ENCODE assay signal across 9 cellular contexts in the genomic region with DNA sequence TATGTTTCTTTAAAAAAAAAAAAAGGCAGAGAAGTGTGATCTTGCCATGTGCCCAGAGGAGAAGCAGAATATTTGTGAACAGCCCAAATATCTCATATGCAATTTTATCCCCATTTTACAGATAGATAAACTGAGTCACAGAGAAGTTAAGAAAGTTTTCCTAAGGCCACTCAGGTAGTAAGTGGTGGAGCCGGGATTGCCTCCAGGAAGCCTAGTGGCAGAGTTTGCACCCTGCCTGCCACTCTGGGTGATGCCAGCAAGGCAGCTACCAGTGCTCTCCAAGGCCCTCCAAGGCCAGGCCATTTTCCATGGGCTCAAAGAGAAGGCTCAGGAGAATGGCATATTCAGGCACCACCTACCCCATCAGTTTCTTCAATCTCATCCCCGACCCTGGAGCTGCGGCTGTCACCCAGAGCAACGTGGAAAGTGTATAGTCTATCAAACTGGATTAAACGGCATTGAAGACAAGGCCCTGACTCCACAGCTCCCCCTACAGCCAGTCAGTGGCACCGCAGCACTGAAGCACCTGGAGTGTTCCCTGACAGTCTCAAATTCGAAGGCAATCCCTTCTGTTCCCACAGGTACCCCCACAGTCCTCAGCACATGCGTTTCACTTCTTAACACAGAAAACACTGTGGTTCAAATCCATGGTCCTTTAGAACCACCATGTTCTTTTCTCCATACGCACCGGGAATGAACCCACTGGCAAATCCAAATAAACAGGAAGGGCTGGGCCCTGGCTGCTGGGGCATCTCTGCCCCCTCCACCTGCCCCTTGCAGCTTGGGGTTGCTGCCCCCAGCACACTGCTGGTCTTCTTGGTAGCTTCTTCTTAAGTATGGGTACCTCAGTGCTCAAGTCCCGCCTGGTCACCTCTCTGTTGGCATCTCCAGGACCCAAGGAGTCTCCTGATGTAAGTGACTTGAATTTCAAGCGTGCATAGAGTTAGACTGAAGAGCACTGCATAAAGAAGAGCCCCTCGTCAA.
DNase-seq lines count a peak whose midpoint lies in the region; ATAC-seq and TF ChIP-seq lines count a peak whose summit lies in the region.
"Had no signal": no experiment of that assay in that cellular context is flagged by ENCODE, and none has a peak within 500 bp of the region (broad histone marks: within the 10 kb centered on the region; RNA-seq: fewer than 3 reads in every experiment).

No MANE protein-coding gene starts in this region.

- no peak overlapping the region for H2AFZ ChIP-seq in neuronal stem cell (ENCODE audit: low read length)

- no peak overlapping the region for H3K27ac ChIP-seq in neuronal stem cell (replicated peaks; ENCODE audit: low read length)
- H3K27ac ChIP-seq: BLaER1 had no signal

- H2BK120ac ChIP-seq in neuronal stem cell (ENCODE audit: low read depth, low read length) = no peak overlapping the region

- no peak overlapping the region for H3K4me2 ChIP-seq in neuronal stem cell (ENCODE audit: insufficient read depth, low read length, poor library complexity, severe bottlenecking)
- H3K4me2 ChIP-seq: BLaER1 had no signal

- peaks cover 0 to 2% of the 10 kb centered on the region in 2 donors for H3K4me1 ChIP-seq in neuronal stem cell (ENCODE audit: control insufficient read depth in 2 of 2, insufficient read depth in 1 of 2, low read depth in 1 of 2, low read length in 2 of 2)

- H3K4ac ChIP-seq in neuronal stem cell (ENCODE audit: low read length) = no peak overlapping the region

- no peak overlapping the region for H4K8ac ChIP-seq in neuronal stem cell (ENCODE audit: low read depth, low read length)

- no peak overlapping the region for H4K91ac ChIP-seq in neuronal stem cell (ENCODE audit: low read depth, low read length, poor library complexity)

- H3K18ac ChIP-seq in neuronal stem cell (ENCODE audit: low read length) = no peak overlapping the region

- ATAC-seq in GM18517 (IDR thresholded peaks at IDR 0.05; ENCODE audit: unreplicated experiment) = no peak
- ATAC-seq in HG02981 (IDR thresholded peaks at IDR 0.05; ENCODE audit: unreplicated experiment) = no peak

- H3K36me3 ChIP-seq in neuronal stem cell (replicated peaks in 1 of 2; ENCODE audit: control insufficient read depth in 2 of 2, insufficient read depth in 2 of 2, low read length in 2 of 2) = no peaks in the 10 kb centered on the region
- H3K36me3 ChIP-seq: BLaER1 had no signal

- no peak overlapping the region for H3K4me3 ChIP-seq in neuronal stem cell (ENCODE audit: low read length in 2 of 2)
- H3K4me3 ChIP-seq: BLaER1 had no signal

- H2AK5ac ChIP-seq in neuronal stem cell (ENCODE audit: low read depth, low read length) = no peak overlapping the region

- H3K27me3 ChIP-seq in neuronal stem cell (ENCODE audit: control insufficient read depth in 3 of 3, insufficient read depth in 3 of 3, low read depth in 1 of 3, low read length in 3 of 3) = peaks cover 0 to 37% (median 2%) of the 10 kb centered on the region in 3 experiments
- H3K27me3 ChIP-seq: BLaER1 had no signal

- no peak overlapping the region for H3K14ac ChIP-seq in neuronal stem cell (ENCODE audit: low read length)

- no CpG with 5 or more reads among the region's 13 CpGs for WGBS in neuronal stem cell (ENCODE audit: extremely low coverage in 2 of 2, insufficient read length in 2 of 2, insufficient replicate concordance in 1 of 2), 2 donors

- H3K79me1 ChIP-seq in neuronal stem cell (ENCODE audit: low read depth, low read length) = no peaks in the 10 kb centered on the region

- no peak overlapping the region for H2BK5ac ChIP-seq in neuronal stem cell (ENCODE audit: low read length)

- H3K9ac ChIP-seq in neuronal stem cell (ENCODE audit: low read depth, low read length, poor library complexity) = no peak overlapping the region
- H3K9ac ChIP-seq: BLaER1 had no signal

- H2BK12ac ChIP-seq in neuronal stem cell (ENCODE audit: low read length) = no peak overlapping the region

- no peak overlapping the region for H2BK15ac ChIP-seq in neuronal stem cell (ENCODE audit: low read length)

- no peaks in the 10 kb centered on the region for H3K9me3 ChIP-seq in neuronal stem cell (replicated peaks in 1 of 2; ENCODE audit: control insufficient read depth in 2 of 2, insufficient read depth in 1 of 2, low read depth in 1 of 2, low read length in 2 of 2)
- H3K9me3 ChIP-seq: BLaER1 had no signal

- TF ChIP-seq POLR2A in erythroblast (IDR thresholded peaks at IDR 0.05; ENCODE audit: low read length) = no peak

- DNase-seq in NCI-H1105 treated with DMSO at 0.1 percent for 48 hours (lab: John Stamatoyannopoulos, UW) (peak; percentile 5), NCI-H1105 (lab: John Stamatoyannopoulos, UW) (no peak), HT-29 (ENCODE audit: low spot score) (peak; percentile 66), SK-N-DZ (ENCODE audit: low spot score) (peak; percentile 4), erythroblast (lab: John Stamatoyannopoulos, UW) (peak; percentile 38 to 53), neuronal stem cell (ENCODE audit: low spot score) (peak; percentile 39)

- H3K23ac ChIP-seq in neuronal stem cell (ENCODE audit: low read depth, low read length, poor library complexity) = no peak overlapping the region
